Comparison of ENCODE assay signal across 11 cellular contexts in genomic region chr12:108831309-108831991, GRCh38. TPM values are rescaled to one million over a fixed set of nuclear protein-coding genes. Genes with fewer than 3 reads are reported as not detected.
DNase-seq lines count a peak whose midpoint lies in the region; ATAC-seq and TF ChIP-seq lines count a peak whose summit lies in the region.
"Had no signal": no experiment of that assay in that cellular context is flagged by ENCODE, and none has a peak within 500 bp of the region (broad histone marks: within the 10 kb centered on the region; RNA-seq: fewer than 3 reads in every experiment).

No MANE protein-coding gene starts in this region.

- H3K4me3 ChIP-seq in brain microvascular endothelial cell (ENCODE audit: low read depth, low read length) (no peak overlapping the region), stomach (no peak overlapping the region), H7 (ENCODE audit: insufficient read depth, low read depth, low read length) (no peak overlapping the region)

- H3K36me3 ChIP-seq in brain microvascular endothelial cell (replicated peaks): peaks cover 66% of the 10 kb centered on the region
- H3K36me3 ChIP-seq in stomach: peaks cover 18 to 49% (median 44%) of the 10 kb centered on the region in 4 donors
- H3K36me3 ChIP-seq in H7 (replicated peaks; ENCODE audit: control insufficient read depth, insufficient read depth, low read length): peaks cover 5% of the 10 kb centered on the region

- WGBS in stomach, 5 donors: 81 to 94% (median 85%) methylated on average over 11 of the region's 11 CpGs

- no peaks in the 10 kb centered on the region for H3K9me3 Mint-ChIP-seq in activated T-cell treated with anti-CD3 and anti-CD28 coated beads, Interleukin-2, amount 50 U/mL, for 4 hours
- no peaks in the 10 kb centered on the region for H3K9me3 Mint-ChIP-seq in nephron progenitor cell

- no peak for DNase-seq in activated T-cell treated with anti-CD3 and anti-CD28 coated beads, Interleukin-2, amount 50 U/mL, for 4 hours
- DNase-seq in activated T-cell treated with anti-CD3 and anti-CD28 coated beads for 4 hours (no peak), brain microvascular endothelial cell (no peak), stomach (no peak), nephron progenitor cell (no peak), H7 (no peak), epidermal melanocyte (ENCODE audit: insufficient read length, low spot score) (no peak)
- DNase-seq: activated CD8-positive, alpha-beta memory T cell treated with anti-CD3 and anti-CD28 coated beads, Interleukin-2, amount 50 U/mL, for 4 hours had no signal

- H3K27ac ChIP-seq in brain microvascular endothelial cell: peak overlapping the region; percentile 99
- peak overlapping the region; percentile 23 to 80 (median 64) for H3K27ac ChIP-seq in stomach

- peak; percentile 46 to 72 for ATAC-seq in activated T-cell treated with anti-CD3 and anti-CD28 coated beads, Interleukin-2, amount 50 U/mL, for 4 hours
- ATAC-seq in HG02938 (IDR thresholded peaks at IDR 0.05; ENCODE audit: unreplicated experiment): peak; percentile 78

- H3K27me3 Mint-ChIP-seq in activated T-cell treated with anti-CD3 and anti-CD28 coated beads, Interleukin-2, amount 50 U/mL, for 4 hours (ENCODE audit: low read depth): no peaks in the 10 kb centered on the region
- H3K27me3 Mint-ChIP-seq in nephron progenitor cell (ENCODE audit: low read depth, poor library complexity): peaks cover 7% of the 10 kb centered on the region

- H3K9me3 ChIP-seq in stomach: no peaks in the 10 kb centered on the region

- peaks cover 30 to 77% (median 49%) of the 10 kb centered on the region in 4 donors for H3K4me1 ChIP-seq in stomach

- peaks cover 19% of the 10 kb centered on the region for H3K4me1 Mint-ChIP-seq in activated T-cell treated with anti-CD3 and anti-CD28 coated beads, Interleukin-2, amount 50 U/mL, for 4 hours (ENCODE audit: low read depth)
- H3K4me1 Mint-ChIP-seq in nephron progenitor cell: peaks cover 54% of the 10 kb centered on the region

- TF ChIP-seq EP300 in stomach (IDR thresholded peaks at IDR 0.05): no peak

- H3K27ac Mint-ChIP-seq in nephron progenitor cell: no peak overlapping the region

- in situ Hi-C loops in brain microvascular endothelial cell (cut with HindIII; ENCODE audit: low pct_ligation_motif_present, low sequenced_read_pairs): no loop called here

- intact Hi-C loops in stomach (cut with DNase I; ENCODE audit: low total_unique reads): no loop called here

- TF ChIP-seq POLR2A in stomach (IDR thresholded peaks at IDR 0.05): no peak

- TF ChIP-seq CTCF in brain microvascular endothelial cell (IDR thresholded peaks at IDR 0.05; ENCODE audit: low read depth, low read length, missing control alignments): no peak
- TF ChIP-seq CTCF in stomach (IDR thresholded peaks at IDR 0.05): no peak
- no peak for TF ChIP-seq CTCF in nephron progenitor cell (IDR thresholded peaks at IDR 0.05)

- peaks cover 29% of the 10 kb centered on the region for H3K36me3 Mint-ChIP-seq in activated T-cell treated with anti-CD3 and anti-CD28 coated beads, Interleukin-2, amount 50 U/mL, for 4 hours (ENCODE audit: insufficient read depth)
- peaks cover 74% of the 10 kb centered on the region for H3K36me3 Mint-ChIP-seq in nephron progenitor cell (ENCODE audit: low read depth)

- H3K4me3 Mint-ChIP-seq in activated T-cell treated with anti-CD3 and anti-CD28 coated beads, Interleukin-2, amount 50 U/mL, for 4 hours: no peak overlapping the region
- no peak overlapping the region for H3K4me3 Mint-ChIP-seq in nephron progenitor cell

- H3K27me3 ChIP-seq in brain microvascular endothelial cell (replicated peaks): no peaks in the 10 kb centered on the region
- H3K27me3 ChIP-seq in stomach: no peaks in the 10 kb centered on the region
- no peaks in the 10 kb centered on the region for H3K27me3 ChIP-seq in H7 (ENCODE audit: control insufficient read depth, insufficient read depth, low read length)

RNA-seq across cellular contexts. Expression of gene SSH1, which starts 25.9 kb away (rescaled TPM):
- total RNA-seq in activated T-cell treated with anti-CD3 and anti-CD28 coated beads, Interleukin-2, amount 50 U/mL, for 4 hours: 10 to 100 TPM; 17.0 to 20.7 (median 18.2) TPM
- total RNA-seq in stomach: 100 to 1,000 TPM in 1 of 5 donors, 10 to 100 TPM in 4; 10.1 to 172 (median 22.9) TPM
- polyA plus RNA-seq in stomach: 1 to 10 TPM; 2.3 to 6.0 (median 3.2) TPM
- 6.1 and 8.7 TPM in 2 replicates for total RNA-seq in H7 (2014; rRNA removed; shearing (Covaris generic))

RNA-seq across cellular contexts. Expression of gene DAO, which starts 48.4 kb away (rescaled TPM):
- total RNA-seq in activated T-cell treated with anti-CD3 and anti-CD28 coated beads, Interleukin-2, amount 50 U/mL, for 4 hours: not detected
- not detected for total RNA-seq in stomach
- not detected for polyA plus RNA-seq in stomach
- total RNA-seq in H7 (2014; rRNA removed; shearing (Covaris generic)): not detected in 2 replicates
- total RNA-seq: NCI-H460 had no signal
- polyA plus RNA-seq: AG04450 had no signal
